Comparison of ENCODE assay signal across 13 cellular contexts in genomic region chr11:96136623-96137313, GRCh38.
DNase-seq lines count a peak whose midpoint lies in the region; ATAC-seq lines count a peak whose summit lies in the region.
"Had no signal": no experiment of that assay in that cellular context is flagged by ENCODE, and none has a peak within 500 bp of the region (broad histone marks: within the 10 kb centered on the region; RNA-seq: fewer than 3 reads in every experiment).

No MANE protein-coding gene starts in this region.

- H3K36me3 Mint-ChIP-seq in activated CD4-positive, alpha-beta memory T cell treated with anti-CD3 and anti-CD28 coated beads for 36 hours: peaks cover 11% of the 10 kb centered on the region
- peaks cover 3% of the 10 kb centered on the region for H3K36me3 Mint-ChIP-seq in activated CD4-positive, alpha-beta memory T cell treated with anti-CD3 and anti-CD28 coated beads, Interleukin-2, amount 10 ng/mL, durations not matched to agents 7 days and 5 days (ENCODE audit: low read depth)
- no peaks in the 10 kb centered on the region for H3K36me3 Mint-ChIP-seq in activated T-helper 17 cell treated with anti-CD3 and anti-CD28 coated beads, Interleukin-2, amount 50 U/mL, for 72 hours (ENCODE audit: low read depth)
- H3K36me3 Mint-ChIP-seq in immature natural killer cell: no peaks in the 10 kb centered on the region
- H3K36me3 Mint-ChIP-seq in stimulated activated memory B cell treated with anti-CD40 and anti-IgM and Interleukin-4, amounts not matched to agents 10 μg/mL and 1 μg/mL and 100 μg/mL, for 72 hours: peaks cover 5% of the 10 kb centered on the region

- H3K27me3 Mint-ChIP-seq in activated CD4-positive, alpha-beta memory T cell treated with anti-CD3 and anti-CD28 coated beads for 36 hours: no peaks in the 10 kb centered on the region
- H3K27me3 Mint-ChIP-seq in activated CD4-positive, alpha-beta memory T cell treated with anti-CD3 and anti-CD28 coated beads, Interleukin-2, amount 10 ng/mL, durations not matched to agents 7 days and 5 days: no peaks in the 10 kb centered on the region
- no peaks in the 10 kb centered on the region for H3K27me3 Mint-ChIP-seq in activated T-helper 17 cell treated with anti-CD3 and anti-CD28 coated beads, Interleukin-2, amount 50 U/mL, for 72 hours
- H3K27me3 Mint-ChIP-seq in immature natural killer cell (ENCODE audit: low read depth in 3 of 3): no peaks in the 10 kb centered on the region
- H3K27me3 Mint-ChIP-seq in stimulated activated memory B cell treated with anti-CD40 and anti-IgM and Interleukin-4, amounts not matched to agents 10 μg/mL and 1 μg/mL and 100 μg/mL, for 72 hours: no peaks in the 10 kb centered on the region

- peak overlapping the region; percentile 89 for H3K27ac Mint-ChIP-seq in activated CD4-positive, alpha-beta memory T cell treated with anti-CD3 and anti-CD28 coated beads for 36 hours
- H3K27ac Mint-ChIP-seq in activated CD4-positive, alpha-beta memory T cell treated with anti-CD3 and anti-CD28 coated beads, Interleukin-2, amount 10 ng/mL, durations not matched to agents 7 days and 5 days: no peak overlapping the region
- H3K27ac Mint-ChIP-seq in activated T-helper 17 cell treated with anti-CD3 and anti-CD28 coated beads, Interleukin-2, amount 50 U/mL, for 72 hours: peak overlapping the region; percentile 79
- H3K27ac Mint-ChIP-seq in immature natural killer cell: peak overlapping the region in 5 of 6 donors; percentile 14 to 66 (median 42)
- peak overlapping the region; percentile 78 for H3K27ac Mint-ChIP-seq in stimulated activated memory B cell treated with anti-CD40 and anti-IgM and Interleukin-4, amounts not matched to agents 10 μg/mL and 1 μg/mL and 100 μg/mL, for 72 hours

- H3K36me3 ChIP-seq in MG63: no peaks in the 10 kb centered on the region
- H3K36me3 ChIP-seq: upper lobe of right lung had no signal

- H3K9me3 Mint-ChIP-seq in activated CD4-positive, alpha-beta memory T cell treated with anti-CD3 and anti-CD28 coated beads for 36 hours: no peaks in the 10 kb centered on the region
- H3K9me3 Mint-ChIP-seq in activated CD4-positive, alpha-beta memory T cell treated with anti-CD3 and anti-CD28 coated beads, Interleukin-2, amount 10 ng/mL, durations not matched to agents 7 days and 5 days: no peaks in the 10 kb centered on the region
- no peaks in the 10 kb centered on the region for H3K9me3 Mint-ChIP-seq in activated T-helper 17 cell treated with anti-CD3 and anti-CD28 coated beads, Interleukin-2, amount 50 U/mL, for 72 hours
- H3K9me3 Mint-ChIP-seq in immature natural killer cell: no peaks in the 10 kb centered on the region
- H3K9me3 Mint-ChIP-seq in stimulated activated memory B cell treated with anti-CD40 and anti-IgM and Interleukin-4, amounts not matched to agents 10 μg/mL and 1 μg/mL and 100 μg/mL, for 72 hours: no peaks in the 10 kb centered on the region

- no peak overlapping the region for H3K4me3 ChIP-seq in MG63
- H3K4me3 ChIP-seq: dorsolateral prefrontal cortex, upper lobe of right lung had no signal

- H3K4me1 Mint-ChIP-seq in activated CD4-positive, alpha-beta memory T cell treated with anti-CD3 and anti-CD28 coated beads for 36 hours (ENCODE audit: low read depth): peaks cover 75% of the 10 kb centered on the region
- H3K4me1 Mint-ChIP-seq in activated CD4-positive, alpha-beta memory T cell treated with anti-CD3 and anti-CD28 coated beads, Interleukin-2, amount 10 ng/mL, durations not matched to agents 7 days and 5 days: peaks cover 27% of the 10 kb centered on the region
- H3K4me1 Mint-ChIP-seq in activated T-helper 17 cell treated with anti-CD3 and anti-CD28 coated beads, Interleukin-2, amount 50 U/mL, for 72 hours: peaks cover 44% of the 10 kb centered on the region
- H3K4me1 Mint-ChIP-seq in immature natural killer cell: peaks cover 33 to 46% of the 10 kb centered on the region in 2 donors
- peaks cover 38% of the 10 kb centered on the region for H3K4me1 Mint-ChIP-seq in stimulated activated memory B cell treated with anti-CD40 and anti-IgM and Interleukin-4, amounts not matched to agents 10 μg/mL and 1 μg/mL and 100 μg/mL, for 72 hours

- no peak for ATAC-seq in activated T-helper 17 cell treated with anti-CD3 and anti-CD28 coated beads, Interleukin-2, amount 50 U/mL, for 72 hours (replicated peaks)
- ATAC-seq in stimulated activated memory B cell treated with anti-CD40 and anti-IgM and Interleukin-4, amounts not matched to agents 10 μg/mL and 1 μg/mL and 100 μg/mL, for 72 hours: no peak
- no peak for ATAC-seq in HG02973 (IDR thresholded peaks at IDR 0.05; ENCODE audit: unreplicated experiment)
- ATAC-seq in GM21526 (IDR thresholded peaks at IDR 0.05; ENCODE audit: low FRiP score, unreplicated experiment): no peak
- ATAC-seq: left lobe of liver, upper lobe of right lung had no signal

- POLR2A ChIA-PET in activated CD4-positive, alpha-beta memory T cell treated with anti-CD3 and anti-CD28 coated beads for 36 hours (lab: Charles Lee): no interaction called here
- POLR2A ChIA-PET in activated CD4-positive, alpha-beta memory T cell treated with anti-CD3 and anti-CD28 coated beads, Interleukin-2, amount 10 ng/mL, durations not matched to agents 7 days and 5 days (lab: Charles Lee): interaction anchor here (1.0 kb wide), 1 partner anchor 10 kb away, joined by 3 read pairs; no protein-coding TSS in a partner anchor

- H3K9me3 ChIP-seq in MG63: no peaks in the 10 kb centered on the region
- H3K9me3 ChIP-seq: upper lobe of right lung had no signal

- no peak for DNase-seq in activated CD4-positive, alpha-beta memory T cell treated with anti-CD3 and anti-CD28 coated beads for 36 hours
- DNase-seq in activated CD4-positive, alpha-beta memory T cell treated with anti-CD3 and anti-CD28 coated beads, Interleukin-2, amount 10 ng/mL, durations not matched to agents 7 days and 5 days: no peak
- DNase-seq in immature natural killer cell: no peak
- no peak for DNase-seq in MG63
- DNase-seq: activated effector memory CD4-positive, alpha-beta T cell treated with Interleukin-2 at 50 U/mL for 16 hours; dorsolateral prefrontal cortex; NCI-H345; upper lobe of right lung had no signal

- H3K4me3 Mint-ChIP-seq in activated CD4-positive, alpha-beta memory T cell treated with anti-CD3 and anti-CD28 coated beads for 36 hours: peak overlapping the region; percentile 22
- H3K4me3 Mint-ChIP-seq in activated CD4-positive, alpha-beta memory T cell treated with anti-CD3 and anti-CD28 coated beads, Interleukin-2, amount 10 ng/mL, durations not matched to agents 7 days and 5 days: no peak overlapping the region
- H3K4me3 Mint-ChIP-seq in activated T-helper 17 cell treated with anti-CD3 and anti-CD28 coated beads, Interleukin-2, amount 50 U/mL, for 72 hours: peak overlapping the region; percentile 70
- H3K4me3 Mint-ChIP-seq in immature natural killer cell: peak overlapping the region in 2 of 5 donors; percentile 4 to 33
- no peak overlapping the region for H3K4me3 Mint-ChIP-seq in stimulated activated memory B cell treated with anti-CD40 and anti-IgM and Interleukin-4, amounts not matched to agents 10 μg/mL and 1 μg/mL and 100 μg/mL, for 72 hours

- CTCF ChIA-PET in activated CD4-positive, alpha-beta memory T cell treated with anti-CD3 and anti-CD28 coated beads for 36 hours (lab: Charles Lee): no interaction called here
- CTCF ChIA-PET in activated CD4-positive, alpha-beta memory T cell treated with anti-CD3 and anti-CD28 coated beads, Interleukin-2, amount 10 ng/mL, durations not matched to agents 7 days and 5 days (lab: Charles Lee): no interaction called here

- intact Hi-C loops in activated CD4-positive, alpha-beta memory T cell treated with anti-CD3 and anti-CD28 coated beads for 36 hours (cut with micrococcal nuclease): loop anchor here (2.0 kb wide), 1 partner anchor 24 kb away; no protein-coding TSS in a partner anchor

- H3K27me3 ChIP-seq in MG63: no peaks in the 10 kb centered on the region
- H3K27me3 ChIP-seq: dorsolateral prefrontal cortex, upper lobe of right lung had no signal

Comparison
In these comparisons a context has a peak if more than half of its experiments do, and no peak if none do; other contexts are left out.
1. H3K4me3 Mint-ChIP-seq: peak in activated CD4-positive, alpha-beta memory T cell treated with anti-CD3 and anti-CD28 coated beads for 36 hours (single experiment) and activated T-helper 17 cell treated with anti-CD3 and anti-CD28 coated beads, Interleukin-2, amount 50 U/mL, for 72 hours (single experiment); none in activated CD4-positive, alpha-beta memory T cell treated with anti-CD3 and anti-CD28 coated beads, Interleukin-2, amount 10 ng/mL, durations not matched to agents 7 days and 5 days (single experiment) and stimulated activated memory B cell treated with anti-CD40 and anti-IgM and Interleukin-4, amounts not matched to agents 10 μg/mL and 1 μg/mL and 100 μg/mL, for 72 hours (single experiment).